ENCODE assay signal across 26 cellular contexts in the genomic region with DNA sequence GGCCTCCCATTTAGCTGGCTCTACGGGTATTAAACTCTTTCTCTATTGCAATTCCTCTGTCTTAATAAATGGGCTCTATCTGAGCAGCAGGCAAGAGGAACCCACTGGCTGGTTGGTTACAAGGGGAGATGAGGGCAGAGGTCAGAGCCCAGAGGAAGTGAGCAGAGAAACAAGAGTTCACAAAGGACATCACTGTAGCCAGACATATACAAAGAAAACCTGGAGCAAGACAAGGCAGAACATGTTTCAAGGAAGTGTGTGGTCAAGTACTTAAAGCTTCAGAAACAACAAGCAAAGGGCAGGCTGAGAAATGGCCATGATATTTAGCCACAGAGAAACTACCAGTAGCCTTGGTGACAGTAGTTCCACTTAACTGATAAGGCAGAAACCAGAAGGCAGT. TPM values are rescaled to one million over a fixed set of nuclear protein-coding genes. Genes with fewer than 3 reads are reported as not detected.
"Had no signal": no experiment of that assay in that cellular context is flagged by ENCODE, and none has a peak within 500 bp of the region (broad histone marks: within the 10 kb centered on the region; RNA-seq: fewer than 3 reads in every experiment).

No MANE protein-coding gene starts in this region.

- H3K9me3 ChIP-seq: left lung, psoas muscle, right atrium auricular region, transverse colon, vagina had no signal

- H3K4me3 ChIP-seq: cardiac muscle cell, hepatocyte, left lung, psoas muscle, right atrium auricular region, transverse colon, vagina had no signal

- DNase-seq: activated B cell treated with CpG ODN at 0.5 μM for 24 hours; activated CD4-positive, alpha-beta memory T cell treated with anti-CD3 and anti-CD28 coated beads, Interleukin-2, amount 10 ng/mL, durations not matched to agents 7 days and 5 days; activated CD4-positive, alpha-beta T cell treated with anti-CD3 and anti-CD28 coated beads, Interleukin-2, amount 10 ng/mL, durations not matched to agents 24 days and 14 days; activated effector memory CD4-positive, alpha-beta T cell treated with Interleukin-2 at 50 U/mL for 16 hours; activated naive CD4-positive, alpha-beta T cell treated with anti-CD3 and anti-CD28 coated beads for 36 hours; activated naive CD8-positive, alpha-beta T cell treated with anti-CD3 and anti-CD28 coated beads, Interleukin-2, amount 10 ng/mL, durations not matched to agents 7 days and 5 days; activated T-cell treated with anti-CD3 and anti-CD28 coated beads, Interleukin-2, amount 50 U/mL, for 72 hours; amygdala; cortex of kidney; glutamatergic neuron; immature natural killer cell; kidney glomerular epithelial cell; left lung; midbrain; natural killer cell; psoas muscle; stimulated activated CD4-positive, alpha-beta T cell treated with anti-CD3 and anti-CD28 coated beads, Interleukin-12 subunit alpha, Interleukin-12 subunit beta, amount 100 ng/mL, for 4 hours; stimulated activated naive B cell treated with anti-CD40 and anti-IgM and Interleukin-4, amounts not matched to agents 10 μg/mL and 1 μg/mL and 100 μg/mL, for 72 hours; T-helper 1 cell; T-helper 9 cell; transverse colon had no signal

- H3K27me3 ChIP-seq: cardiac muscle cell, hepatocyte, left lung, right atrium auricular region, transverse colon, vagina had no signal

- H3K4me2 ChIP-seq: hepatocyte had no signal

- H3K79me2 ChIP-seq: hepatocyte had no signal

- H3K4me1 ChIP-seq: left lung, psoas muscle, right atrium auricular region, transverse colon, vagina had no signal

- ATAC-seq: activated T-cell treated with anti-CD3 and anti-CD28 coated beads, Interleukin-2, amount 50 U/mL, for 72 hours; esophagus mucosa; left lung; natural killer cell; psoas muscle had no signal

- H3K36me3 ChIP-seq: cardiac muscle cell, left lung, right atrium auricular region, transverse colon, vagina had no signal

- H3K27ac ChIP-seq: cardiac muscle cell, hepatocyte, left lung, psoas muscle, right atrium auricular region, transverse colon, vagina had no signal

- H2AFZ ChIP-seq: hepatocyte had no signal

RNA-seq across cellular contexts. Expression of a gene that starts 24.3 kb away (rescaled TPM):
- total RNA-seq: activated CD4-positive, alpha-beta memory T cell treated with anti-CD3 and anti-CD28 coated beads, Interleukin-2, amount 10 ng/mL, durations not matched to agents 7 days and 5 days; activated CD4-positive, alpha-beta T cell treated with anti-CD3 and anti-CD28 coated beads, Interleukin-2, amount 10 ng/mL, durations not matched to agents 24 days and 14 days; activated naive CD4-positive, alpha-beta T cell treated with anti-CD3 and anti-CD28 coated beads for 36 hours; activated naive CD8-positive, alpha-beta T cell treated with anti-CD3 and anti-CD28 coated beads, Interleukin-2, amount 10 ng/mL, durations not matched to agents 7 days and 5 days; activated T-cell treated with anti-CD3 and anti-CD28 coated beads, Interleukin-2, amount 50 U/mL, for 72 hours; natural killer cell had no signal
- polyA plus RNA-seq: immature natural killer cell had no signal
